25 cellular contexts compared by ENCODE assay signal in the genomic region with DNA sequence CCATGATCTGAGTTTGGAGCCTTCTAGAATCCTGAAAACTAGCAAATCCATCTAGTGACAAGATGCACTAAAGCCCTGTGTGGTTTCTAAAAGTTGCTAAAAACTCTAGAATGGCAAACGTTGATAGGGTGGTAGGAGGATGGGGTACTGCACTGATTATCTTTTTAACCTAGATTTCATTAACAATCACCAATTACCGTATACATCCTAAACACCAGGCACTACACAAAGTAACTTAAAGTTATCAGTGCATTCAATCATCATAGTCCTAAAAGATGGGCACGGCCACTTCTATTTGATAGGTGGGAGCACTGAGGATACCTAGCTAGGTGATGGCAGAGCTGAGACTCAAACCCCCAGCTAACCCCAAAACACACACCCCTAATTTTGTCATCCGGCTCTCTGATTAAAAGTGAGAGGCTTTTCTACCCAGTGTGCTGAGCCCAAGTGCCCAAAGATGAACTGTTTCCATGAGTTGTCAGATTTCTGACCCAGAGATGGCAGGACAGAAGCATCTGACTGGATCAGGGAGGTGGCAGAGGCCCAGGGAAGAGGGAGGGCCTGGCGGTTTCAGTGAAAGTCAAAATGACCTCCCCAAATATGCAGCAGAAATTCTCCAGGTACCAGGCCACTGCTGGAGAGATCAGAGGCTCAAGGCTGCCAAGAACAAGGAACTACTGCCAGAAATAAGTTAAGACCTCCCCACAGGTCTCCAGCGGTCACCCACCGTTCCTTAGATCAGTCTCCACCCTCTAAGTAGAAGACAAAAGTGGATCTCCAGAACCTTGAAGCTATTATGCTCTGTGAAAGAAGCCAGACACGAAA.
DNase-seq lines count a peak whose midpoint lies in the region; ATAC-seq, FAIRE-seq and TF ChIP-seq lines count a peak whose summit lies in the region.
"Had no signal": no experiment of that assay in that cellular context is flagged by ENCODE, and none has a peak within 500 bp of the region (broad histone marks: within the 10 kb centered on the region; RNA-seq: fewer than 3 reads in every experiment).

No MANE protein-coding gene starts in this region.

- H3K56ac ChIP-seq in H1 (replicated peaks; ENCODE audit: insufficient read length, low read depth, low read length): no peak overlapping the region

- TF ChIP-seq POLR2A in H1 (IDR thresholded peaks at IDR 0.05; ENCODE audit: control extremely low read depth in 1 of 2, low read depth in 2 of 2, low read length in 2 of 2): no peak

- peak overlapping the region; percentile 29; the same call in 1 of the 2 replicates for H3K4me3 ChIP-seq in SJCRH30
- no peak overlapping the region for H3K4me3 ChIP-seq in H1 (ENCODE audit: extremely low read depth in 1 of 4, insufficient read depth in 2 of 4, low read depth in 3 of 4, low read length in 4 of 4)
- no peak overlapping the region for H3K4me3 ChIP-seq in upper lobe of right lung
- H3K4me3 ChIP-seq: SJSA1, skin epidermis had no signal

- H4K20me1 ChIP-seq in H1 (replicated peaks in 1 of 2; ENCODE audit: control insufficient read depth in 1 of 2, insufficient read depth in 2 of 2, low read length in 2 of 2): no peaks in the 10 kb centered on the region

- H3K36me3 ChIP-seq in SJCRH30 (no peaks in the 10 kb centered on the region), H1 (ENCODE audit: control insufficient read depth in 2 of 4, insufficient read depth in 4 of 4, low read length in 3 of 4) (no peaks in the 10 kb centered on the region), upper lobe of right lung (no peaks in the 10 kb centered on the region)
- H3K36me3 ChIP-seq: SJSA1 had no signal

- H3K23me2 ChIP-seq in H1 (ENCODE audit: low read depth, low read length): no peaks in the 10 kb centered on the region

- H4K8ac ChIP-seq in H1 (ENCODE audit: extremely low read depth, insufficient read depth, low read length): no peak overlapping the region

- in situ Hi-C loops in Caki2 (cut with HindIII; ENCODE audit: low pct_unique_long_range_greater_than_20kb, low sequenced_read_pairs): no loop called here

- no peak overlapping the region for H4K5ac ChIP-seq in H1 (ENCODE audit: insufficient read length, low read depth, low read length)

- no peak for TF ChIP-seq EP300 in H1 (IDR thresholded peaks at IDR 0.05; ENCODE audit: borderline replicate concordance in 1 of 2, low read depth in 2 of 2, low read length in 2 of 2)

- TF ChIP-seq RAD21 in H1 (IDR thresholded peaks at IDR 0.05 in 1 of 2, conservative IDR thresholded peaks at IDR 0.05 in 1 of 2; ENCODE audit: low read depth in 2 of 2, low read length in 2 of 2): no peak

- no peak overlapping the region for H2BK5ac ChIP-seq in H1 (ENCODE audit: low read depth, low read length)

- H2BK120ac ChIP-seq in H1 (replicated peaks; ENCODE audit: low read depth, low read length): no peak overlapping the region

- H3K9ac ChIP-seq in H1 (replicated peaks in 1 of 4; ENCODE audit: extremely low read depth in 1 of 4, low read depth in 3 of 4, low read length in 3 of 4): no peak overlapping the region

- no peak overlapping the region; the same call in 1 of the 2 replicates for H2BK20ac ChIP-seq in H1 (ENCODE audit: low read length)

- ATAC-seq in upper lobe of right lung (no peak), HG03342 (IDR thresholded peaks at IDR 0.05; ENCODE audit: unreplicated experiment) (no peak)
- ATAC-seq: activated CD8-positive, alpha-beta T cell treated with anti-CD3 and anti-CD28 coated beads for 36 hours; activated T-cell treated with anti-CD3 and anti-CD28 coated beads, Interleukin-2, amount 50 U/mL, for 4 hours; CD8-positive, alpha-beta T cell; foreskin keratinocyte; naive thymus-derived CD8-positive, alpha-beta T cell had no signal

- no peak overlapping the region for H3K14ac ChIP-seq in H1 (ENCODE audit: insufficient read length)

- H2BK12ac ChIP-seq in H1 (ENCODE audit: low read depth, low read length): no peak overlapping the region

- H3K27me3 ChIP-seq in SJCRH30 (no peaks in the 10 kb centered on the region), H1 (replicated peaks in 1 of 4; ENCODE audit: control insufficient read depth in 3 of 4, extremely low read depth in 1 of 4, insufficient read depth in 3 of 4, low read length in 3 of 4) (no peaks in the 10 kb centered on the region), upper lobe of right lung (no peaks in the 10 kb centered on the region)
- H3K27me3 ChIP-seq: foreskin keratinocyte, SJSA1 had no signal

- no peak overlapping the region for H4K91ac ChIP-seq in H1 (replicated peaks; ENCODE audit: insufficient read length, low read length)

- H3K79me2 ChIP-seq in H1 (ENCODE audit: control insufficient read depth in 1 of 2, insufficient read depth in 2 of 2, low read length in 2 of 2): no peaks in the 10 kb centered on the region

- H3K18ac ChIP-seq in H1 (ENCODE audit: extremely low read depth, low read length): no peak overlapping the region

- no peak overlapping the region for H3K4ac ChIP-seq in H1 (replicated peaks; ENCODE audit: insufficient read length, low read depth, low read length)

- H3K23ac ChIP-seq in H1 (ENCODE audit: insufficient read length): no peak overlapping the region

- no peak for TF ChIP-seq CTCF in H1 (IDR thresholded peaks at IDR 0.05; ENCODE audit: control extremely low read depth in 1 of 3, insufficient read depth in 1 of 3, low read depth in 1 of 3, low read length in 3 of 3)
- TF ChIP-seq CTCF in upper lobe of right lung (IDR thresholded peaks at IDR 0.05): no peak

- H2BK15ac ChIP-seq in H1 (ENCODE audit: low read length): no peak overlapping the region

- POLR2A ChIA-PET in H1 (lab: Charles Lee; ENCODE audit: partially characterized antibody): no interaction called here

- 79% methylated on average over 8 of the region's 8 CpGs; no CpG with 5 or more reads in 1 of the 2 experiments for WGBS in H1 (ENCODE audit: extremely low coverage in 1 of 2, insufficient coverage in 1 of 2, insufficient read length in 1 of 2, insufficient replicate concordance in 2 of 2, low coverage in 1 of 2, low lambda C conversion rate in 2 of 2, missing lambda C conversion rate in 1 of 2), 2 experiments

- H3K4me2 ChIP-seq in H1 (ENCODE audit: insufficient read depth in 1 of 2, low read depth in 2 of 2, low read length in 2 of 2): no peak overlapping the region

- CTCF ChIA-PET in H1 (lab: Charles Lee; ENCODE audit: partially characterized antibody): no interaction called here

- H2AK5ac ChIP-seq in H1 (ENCODE audit: low read depth, low read length): no peak overlapping the region

- intact Hi-C loops in upper lobe of right lung (cut with DNase I): no loop called here

- no peaks in the 10 kb centered on the region for H3K79me1 ChIP-seq in H1 (ENCODE audit: low read depth, low read length)

- FAIRE-seq in H1 (lab: Jason Lieb, UNC): no peak
- FAIRE-seq: endothelial cell of umbilical vein, HTR-8/SVneo, keratinocyte had no signal

- H3K9me3 ChIP-seq in SJCRH30 (replicated peaks) (no peaks in the 10 kb centered on the region), H1 (ENCODE audit: insufficient read depth in 2 of 2, low read depth in 1 of 2, low read length in 1 of 2) (no peaks in the 10 kb centered on the region), upper lobe of right lung (no peaks in the 10 kb centered on the region)
- H3K9me3 ChIP-seq: SJSA1 had no signal

- H3K4me1 ChIP-seq in SJCRH30 (peaks cover 10% of the 10 kb centered on the region), H1 (replicated peaks in 1 of 4; ENCODE audit: control insufficient read depth in 3 of 4, insufficient read depth in 4 of 4, low read length in 3 of 4) (peaks cover 0 to 21% (median 12%) of the 10 kb centered on the region in 4 experiments; a peak in 6 of 7 replicates), upper lobe of right lung (peaks cover 5% of the 10 kb centered on the region)

- no peak overlapping the region for H2AFZ ChIP-seq in H1 (ENCODE audit: low read length)

- DNase-seq in Caki2 (ENCODE audit: low read depth): peak; percentile 47
- DNase-seq in SJCRH30: no peak
- DNase-seq in H1 (ENCODE audit: low read depth in 1 of 2, low spot score in 2 of 2): no peak
- peak; percentile 58 for DNase-seq in retina
- no peak for DNase-seq in HCEC 1CT
- DNase-seq in upper lobe of right lung: no peak
- DNase-seq in dermis blood vessel endothelial cell: no peak
- DNase-seq: activated CD8-positive, alpha-beta T cell treated with anti-CD3 and anti-CD28 coated beads for 36 hours; activated naive CD4-positive, alpha-beta T cell treated with anti-CD3 and anti-CD28 coated beads, Interleukin-2, amount 50 U/mL, for 16 hours; activated T-cell treated with anti-CD3 and anti-CD28 coated beads, Interleukin-2, amount 50 U/mL, for 4 hours; CD8-positive, alpha-beta T cell; cortex of kidney; DND-41; foreskin keratinocyte; mammary epithelial cell; naive thymus-derived CD8-positive, alpha-beta T cell; NCI-H1105; stimulated activated CD4-positive, alpha-beta T cell treated with anti-CD3 and anti-CD28 coated beads, Interleukin-4, amount 100 ng/mL, for 24 hours; T-helper 2 cell had no signal

- H3K27ac ChIP-seq in SJCRH30 (no peak overlapping the region; the same call in 1 of the 2 replicates), H1 (ENCODE audit: low read depth, low read length) (no peak overlapping the region), upper lobe of right lung (no peak overlapping the region)
- H3K27ac ChIP-seq: foreskin keratinocyte, SJSA1, skin epidermis had no signal

TF ChIP-seq in H1, 55 proteins besides CTCF, POLR2A, EP300 and RAD21 (continues in another document):
- TF ChIP-seq RFX5 (IDR thresholded peaks at IDR 0.05; ENCODE audit: borderline replicate concordance, low read depth, low read length): no peak
- TF ChIP-seq JUN (IDR thresholded peaks at IDR 0.05; ENCODE audit: low read depth, low read length): no peak
- TF ChIP-seq NANOG (IDR thresholded peaks at IDR 0.05; ENCODE audit: insufficient read depth, low read depth, low read length, poor library complexity, severe bottlenecking): no peak
- no peak for TF ChIP-seq POLR2AphosphoS5 (IDR thresholded peaks at IDR 0.05; ENCODE audit: low read depth, low read length)
- no peak for TF ChIP-seq ZNF274 (IDR thresholded peaks at IDR 0.05; ENCODE audit: borderline replicate concordance, extremely low read depth, low read length)
- no peak for TF ChIP-seq CREB1 (IDR thresholded peaks at IDR 0.05)
- peak; percentile 64 for TF ChIP-seq MAFK (IDR thresholded peaks at IDR 0.05; ENCODE audit: low read depth, low read length)
- TF ChIP-seq JUND (IDR thresholded peaks at IDR 0.05; ENCODE audit: low read length): no peak
- no peak for TF ChIP-seq KDM5A (IDR thresholded peaks at IDR 0.05; ENCODE audit: low read length)

Comparison
In these comparisons a context has a peak if more than half of its experiments do, and no peak if none do; other contexts are left out.
1. DNase-seq: peak in Caki2 (single experiment) and retina (single experiment); none in SJCRH30 (0 of 2), H1 (0 of 2), HCEC 1CT (single experiment), upper lobe of right lung (single experiment) and dermis blood vessel endothelial cell (single experiment).